ENCODE assay signal across 1 cellular context in genomic region chr12:57242691-57243454, GRCh38.
TF ChIP-seq lines count a peak whose summit lies in the region.

No MANE protein-coding gene starts in this region.

TF ChIP-seq in GM12878, 131 proteins besides CTCF, POLR2A, EP300 and RAD21:
- no peak for TF ChIP-seq ZNF207 (IDR thresholded peaks at IDR 0.05; ENCODE audit: borderline replicate concordance)
- TF ChIP-seq LARP7 (IDR thresholded peaks at IDR 0.05), result no peak
- TF ChIP-seq SREBF1 (IDR thresholded peaks at IDR 0.05; ENCODE audit: low read length), result peak; percentile 39; the same call in 1 of the 2 replicates
- no peak for TF ChIP-seq YY1 (IDR thresholded peaks at IDR 0.05; ENCODE audit: low read depth, low read length)
- no peak for TF ChIP-seq BHLHE40 (IDR thresholded peaks at IDR 0.05; ENCODE audit: borderline replicate concordance in 1 of 2, low read depth in 2 of 2, low read length in 1 of 2)
- no peak for TF ChIP-seq ZNF384 (IDR thresholded peaks at IDR 0.05; ENCODE audit: borderline replicate concordance, low read depth, low read length)
- peak; percentile 5 for TF ChIP-seq CUX1 (IDR thresholded peaks at IDR 0.05; ENCODE audit: insufficient replicate concordance, low read depth, low read length)
- no peak for TF ChIP-seq SP1 (IDR thresholded peaks at IDR 0.05; ENCODE audit: low read depth, low read length)
- TF ChIP-seq MEF2A (IDR thresholded peaks at IDR 0.05; ENCODE audit: insufficient read depth, low read depth, low read length), result no peak
- no peak for TF ChIP-seq ZBTB4 (CRISPR knock-in tag; IDR thresholded peaks at IDR 0.05)
- TF ChIP-seq NBN (IDR thresholded peaks at IDR 0.05), result no peak
- peak; percentile 13; the same call in 1 of the 2 replicates for TF ChIP-seq SMC3 (IDR thresholded peaks at IDR 0.05; ENCODE audit: borderline replicate concordance, low read length)
- TF ChIP-seq YBX1 (IDR thresholded peaks at IDR 0.05), result no peak
- TF ChIP-seq USF2 (IDR thresholded peaks at IDR 0.05; ENCODE audit: borderline replicate concordance, low read depth, low read length), result no peak
- no peak for TF ChIP-seq TCF7 (IDR thresholded peaks at IDR 0.05; ENCODE audit: borderline replicate concordance)
- no peak for TF ChIP-seq RB1 (IDR thresholded peaks at IDR 0.05; ENCODE audit: borderline replicate concordance)
- peak; percentile 100 for TF ChIP-seq POU2F2 (IDR thresholded peaks at IDR 0.05; ENCODE audit: borderline replicate concordance, low read depth, low read length)
- TF ChIP-seq IKZF1 (conservative IDR thresholded peaks at IDR 0.05), result 0 out of 2 replicates have a peak, but pooled peaks have one; percentile 27
- no peak for TF ChIP-seq USF1 (IDR thresholded peaks at IDR 0.05; ENCODE audit: borderline replicate concordance, extremely low read length, insufficient read depth, low read depth, low read length)
- TF ChIP-seq MLLT1 (IDR thresholded peaks at IDR 0.05), result no peak
- TF ChIP-seq ZNF217 (IDR thresholded peaks at IDR 0.05), result no peak
- TF ChIP-seq NRF1 (conservative IDR thresholded peaks at IDR 0.05; ENCODE audit: low read depth, low read length), result no peak
- TF ChIP-seq CHD2 (IDR thresholded peaks at IDR 0.05; ENCODE audit: borderline replicate concordance, low read depth, low read length), result no peak
- TF ChIP-seq TCF12 (IDR thresholded peaks at IDR 0.05; ENCODE audit: low read depth, low read length), result 0 out of 2 replicates have a peak, but pooled peaks have one; percentile 18
- no peak for TF ChIP-seq BCLAF1 (IDR thresholded peaks at IDR 0.05)
- TF ChIP-seq KLF5 (IDR thresholded peaks at IDR 0.05; ENCODE audit: partially characterized antibody), result no peak
- TF ChIP-seq MYB (IDR thresholded peaks at IDR 0.05; ENCODE audit: borderline replicate concordance, low read depth, low read length), result peak; percentile 63; the same call in 1 of the 2 replicates
- no peak for TF ChIP-seq NFIC (IDR thresholded peaks at IDR 0.05; ENCODE audit: low read depth, low read length)
- TF ChIP-seq ZNF592 (IDR thresholded peaks at IDR 0.05), result no peak
- 0 out of 2 replicates have a peak, but pooled peaks have one; percentile 13 for TF ChIP-seq PKNOX1 (IDR thresholded peaks at IDR 0.05)
- TF ChIP-seq MEF2B (IDR thresholded peaks at IDR 0.05; ENCODE audit: partially characterized antibody, poor library complexity, severe bottlenecking), result no peak
- no peak for TF ChIP-seq SRF (IDR thresholded peaks at IDR 0.05; ENCODE audit: low read depth in 2 of 2, low read length in 2 of 2)
- no peak for TF ChIP-seq EZH2 (IDR thresholded peaks at IDR 0.05; ENCODE audit: borderline replicate concordance, control insufficient read depth, low read depth, low read length)
- TF ChIP-seq CREB1 (IDR thresholded peaks at IDR 0.05; ENCODE audit: low read depth), result no peak
- TF ChIP-seq ASH2L (IDR thresholded peaks at IDR 0.05; ENCODE audit: borderline replicate concordance, low read depth), result peak; percentile 97; the same call in 1 of the 2 replicates
- no peak for TF ChIP-seq HSF1 (IDR thresholded peaks at IDR 0.05; ENCODE audit: low read depth, low read length)
